ENCODE assay signal across 5 cellular contexts in the genomic region with DNA sequence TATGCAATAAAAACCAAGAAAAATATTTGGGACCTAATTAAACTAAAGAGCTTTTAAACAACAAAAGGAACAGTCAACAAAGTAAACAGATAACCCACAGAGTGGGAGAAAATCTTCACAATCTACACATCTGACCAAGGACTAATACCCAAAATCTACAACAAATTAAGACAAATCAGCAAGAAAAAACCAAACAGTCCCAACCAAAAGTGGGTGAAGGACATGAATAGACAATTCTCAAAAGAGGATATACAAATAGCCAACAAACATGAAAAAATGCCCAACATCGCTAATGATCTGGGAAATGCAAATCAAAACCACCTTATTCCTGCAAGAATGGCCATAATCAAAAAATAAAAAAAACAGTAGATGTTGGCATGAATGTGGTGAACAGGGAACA.
"Had no signal": no experiment of that assay in that cellular context is flagged by ENCODE, and none has a peak within 500 bp of the region (broad histone marks: within the 10 kb centered on the region; RNA-seq: fewer than 3 reads in every experiment).

No MANE protein-coding gene starts in this region.

- DNase-seq: IMR-90, KBM-7, KG1 had no signal

- H3K27ac ChIP-seq: HL-60 had no signal

- H3K4me3 ChIP-seq: K562 had no signal
